In genomic region chr13:29619995-29620394, GRCh38 we compare ENCODE assay signal across 22 cellular contexts. TPM values are rescaled to one million over a fixed set of nuclear protein-coding genes. Genes with fewer than 3 reads are reported as not detected.
DNase-seq lines count a peak whose midpoint lies in the region; ATAC-seq lines count a peak whose summit lies in the region.
"Had no signal": no experiment of that assay in that cellular context is flagged by ENCODE, and none has a peak within 500 bp of the region (broad histone marks: within the 10 kb centered on the region; RNA-seq: fewer than 3 reads in every experiment).

No MANE protein-coding gene starts in this region.

- ATAC-seq in HG02870 (IDR thresholded peaks at IDR 0.05; ENCODE audit: unreplicated experiment) = no peak

- DNase-seq in AG08395 (ENCODE audit: low spot score) (peak; percentile 53), M059J (ENCODE audit: low read depth) (peak; percentile 34), astrocyte of the hippocampus (ENCODE audit: low read depth, low spot score) (peak; percentile 30), kidney tubule cell (ENCODE audit: low spot score) (peak; percentile 29), AG08396 (ENCODE audit: low spot score) (no peak), LoVo (ENCODE audit: low spot score) (no peak), SIG-M5 treated with dmso at 0.1 percent for 504 hours (lab: John Stamatoyannopoulos, UW; ENCODE audit: unreplicated experiment) (no peak)
- DNase-seq: activated CD4-positive, alpha-beta T cell treated with anti-CD3 and anti-CD28 coated beads for 48 hours; activated naive CD4-positive, alpha-beta T cell treated with anti-CD3 and anti-CD28 coated beads for 36 hours; activated T-cell treated with anti-CD3 and anti-CD28 coated beads, Interleukin-2, amount 50 U/mL, for 48 hours; anterior cingulate cortex; esophagus squamous epithelium; naive B cell; NCI-H1092; NCI-H1930; NCI-H345; NCI-H82; nucleus accumbens; stimulated activated CD4-positive, alpha-beta T cell treated with anti-CD3 and anti-CD28 coated beads, Interleukin-12 subunit alpha, Interleukin-12 subunit beta, amount 100 ng/mL, for 4 hours; T-helper 2 cell; transverse colon had no signal

RNA-seq across cellular contexts. Expression of gene SLC7A1, which starts 24.5 kb away (rescaled TPM):
- total RNA-seq in M059J (2014; rRNA removed; shearing (Covaris generic)) = 9.3 and 15.9 TPM in 2 replicates

Comparison
In these comparisons a context has a peak if more than half of its experiments do, and no peak if none do; other contexts are left out.
1. DNase-seq: peak in AG08395 (single experiment), M059J (single experiment), astrocyte of the hippocampus (single experiment) and kidney tubule cell (single experiment); none in AG08396 (single experiment), LoVo (single experiment) and SIG-M5 treated with dmso at 0.1 percent for 504 hours (single experiment).